Comparison of ENCODE assay signal across 21 cellular contexts in the genomic region with DNA sequence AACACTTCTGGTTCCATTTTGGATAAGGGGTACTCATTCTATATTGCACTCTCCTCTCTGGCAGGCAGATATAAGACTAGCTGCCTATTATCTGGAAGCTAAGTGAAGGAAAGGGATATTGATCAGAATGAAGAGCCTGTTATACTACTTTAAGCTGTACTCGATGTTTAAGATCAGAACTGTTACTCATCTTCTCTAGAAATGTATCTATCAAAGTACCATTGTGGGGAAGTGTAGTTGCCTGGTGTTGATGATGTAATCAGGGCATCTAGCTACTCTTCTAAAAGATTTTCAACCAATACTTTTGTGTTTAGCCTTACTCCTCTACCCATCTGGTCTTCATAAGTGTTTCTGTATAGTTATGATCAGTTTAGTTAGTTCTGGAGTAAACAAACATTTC.
"Had no signal": no experiment of that assay in that cellular context is flagged by ENCODE, and none has a peak within 500 bp of the region (broad histone marks: within the 10 kb centered on the region; RNA-seq: fewer than 3 reads in every experiment).

No MANE protein-coding gene starts in this region.

- FAIRE-seq: colon, urothelium cell line had no signal

- DNase-seq: activated CD4-positive, alpha-beta T cell treated with anti-CD3 and anti-CD28 coated beads, Interleukin-2, amount 10 ng/mL, durations not matched to agents 7 days and 5 days; activated CD8-positive, alpha-beta memory T cell treated with anti-CD3 and anti-CD28 coated beads for 24 hours; activated gamma-delta T cell; activated naive CD4-positive, alpha-beta T cell treated with anti-CD3 and anti-CD28 coated beads, Interleukin-2, amount 10 ng/mL, durations not matched to agents 7 days and 5 days; aorta; body of pancreas; dermis blood vessel endothelial cell; effector CD4-positive, alpha-beta T cell; esophagus squamous epithelium; foreskin melanocyte; heart right ventricle; naive B cell; nephron progenitor cell; stimulated activated CD4-positive, alpha-beta T cell treated with anti-CD3 and anti-CD28 coated beads, Interleukin-1b, Interleukin-23, amount 100 ng/mL, for 48 hours; stimulated activated CD4-positive, alpha-beta T cell treated with anti-CD3 and anti-CD28 coated beads, Interleukin-4, amount 100 ng/mL, for 4 hours; stimulated activated CD8-positive, alpha-beta memory T cell treated with anti-CD3 and anti-CD28 coated beads, Interleukin-4, amount 100 ng/mL, for 48 hours; stimulated activated naive B cell treated with anti-CD40 and anti-IgM and Interleukin-4, amounts not matched to agents 10 μg/mL and 1 μg/mL and 100 μg/mL, for 72 hours; transverse colon had no signal

- H3K27ac Mint-ChIP-seq: activated CD4-positive, alpha-beta T cell treated with anti-CD3 and anti-CD28 coated beads, Interleukin-2, amount 10 ng/mL, durations not matched to agents 7 days and 5 days; activated naive CD4-positive, alpha-beta T cell treated with anti-CD3 and anti-CD28 coated beads, Interleukin-2, amount 10 ng/mL, durations not matched to agents 7 days and 5 days; mesothelial cell of epicardium; naive B cell; nephron progenitor cell; stimulated activated naive B cell treated with anti-CD40 and anti-IgM and Interleukin-4, amounts not matched to agents 10 μg/mL and 1 μg/mL and 100 μg/mL, for 72 hours had no signal

- H3K36me3 Mint-ChIP-seq: naive B cell had no signal

- ATAC-seq: body of pancreas; heart right ventricle; stimulated activated naive B cell treated with anti-CD40 and anti-IgM and Interleukin-4, amounts not matched to agents 10 μg/mL and 1 μg/mL and 100 μg/mL, for 72 hours had no signal

- H3K27me3 Mint-ChIP-seq: activated CD4-positive, alpha-beta T cell treated with anti-CD3 and anti-CD28 coated beads, Interleukin-2, amount 10 ng/mL, durations not matched to agents 7 days and 5 days; activated naive CD4-positive, alpha-beta T cell treated with anti-CD3 and anti-CD28 coated beads, Interleukin-2, amount 10 ng/mL, durations not matched to agents 7 days and 5 days; naive B cell; stimulated activated naive B cell treated with anti-CD40 and anti-IgM and Interleukin-4, amounts not matched to agents 10 μg/mL and 1 μg/mL and 100 μg/mL, for 72 hours had no signal

- H3K9me3 Mint-ChIP-seq: activated naive CD4-positive, alpha-beta T cell treated with anti-CD3 and anti-CD28 coated beads, Interleukin-2, amount 10 ng/mL, durations not matched to agents 7 days and 5 days; naive B cell; nephron progenitor cell; stimulated activated naive B cell treated with anti-CD40 and anti-IgM and Interleukin-4, amounts not matched to agents 10 μg/mL and 1 μg/mL and 100 μg/mL, for 72 hours had no signal

- H3K4me3 Mint-ChIP-seq: activated CD4-positive, alpha-beta T cell treated with anti-CD3 and anti-CD28 coated beads, Interleukin-2, amount 10 ng/mL, durations not matched to agents 7 days and 5 days; activated naive CD4-positive, alpha-beta T cell treated with anti-CD3 and anti-CD28 coated beads, Interleukin-2, amount 10 ng/mL, durations not matched to agents 7 days and 5 days; mesothelial cell of epicardium; nephron progenitor cell; stimulated activated naive B cell treated with anti-CD40 and anti-IgM and Interleukin-4, amounts not matched to agents 10 μg/mL and 1 μg/mL and 100 μg/mL, for 72 hours had no signal
